Comparison of ENCODE assay signal across 15 cellular contexts in the genomic region with DNA sequence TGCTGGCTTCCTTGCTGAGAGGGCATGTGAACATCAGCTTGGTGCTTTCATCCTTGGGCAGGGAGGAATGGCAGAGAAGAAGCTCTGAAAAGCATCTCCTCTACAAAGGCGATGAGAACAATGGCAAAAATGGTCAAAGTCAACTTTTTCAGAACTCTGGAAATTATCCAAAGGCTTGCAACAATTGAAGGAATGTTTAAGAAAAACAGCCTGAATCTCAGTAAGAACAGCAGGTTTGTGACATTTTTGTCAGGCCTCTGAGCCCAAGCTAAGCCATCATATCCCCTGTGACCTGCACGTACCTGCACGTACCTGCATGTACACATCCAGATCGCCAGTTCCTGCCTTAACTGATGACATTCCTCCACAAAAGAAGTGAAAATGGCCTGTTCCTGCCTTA. TPM values are rescaled to one million over a fixed set of nuclear protein-coding genes. Genes with fewer than 3 reads are reported as not detected.
DNase-seq lines count a peak whose midpoint lies in the region; TF ChIP-seq lines count a peak whose summit lies in the region.
"Had no signal": no experiment of that assay in that cellular context is flagged by ENCODE, and none has a peak within 500 bp of the region (broad histone marks: within the 10 kb centered on the region; RNA-seq: fewer than 3 reads in every experiment).

No MANE protein-coding gene starts in this region.

- H3K27ac ChIP-seq in HEK293 (ENCODE audit: extremely low read depth, low read depth, low read length): no peak overlapping the region
- peak overlapping the region; percentile 20 for H3K27ac ChIP-seq in epithelial cell of prostate
- H3K27ac ChIP-seq in smooth muscle cell (ENCODE audit: low read depth): no peak overlapping the region
- H3K27ac ChIP-seq: A549, BLaER1, HL-60 had no signal

- TF ChIP-seq CTCF in HEK293 (tag by site-specific recombination; IDR thresholded peaks at IDR 0.05) (no peak), foreskin fibroblast (IDR thresholded peaks at IDR 0.05; ENCODE audit: low read depth, low read length) (no peak), smooth muscle cell (IDR thresholded peaks at IDR 0.05; ENCODE audit: borderline replicate concordance, insufficient read depth, poor library complexity, severe bottlenecking) (no peak)

- no peak overlapping the region for H2AFZ ChIP-seq in smooth muscle cell (ENCODE audit: low read depth)

- H3K9me3 ChIP-seq in HEK293 (ENCODE audit: control insufficient read depth, insufficient read depth, low read depth, low read length): no peaks in the 10 kb centered on the region
- no peaks in the 10 kb centered on the region for H3K9me3 ChIP-seq in smooth muscle cell (replicated peaks; ENCODE audit: low read depth)
- H3K9me3 ChIP-seq: A549, BLaER1, Caco-2 had no signal

- H3K79me2 ChIP-seq in smooth muscle cell (ENCODE audit: low read depth): no peaks in the 10 kb centered on the region

- POLR2A ChIA-PET in HEK293 (lab: Yijun Ruan, JAX): no interaction called here

- CTCF ChIA-PET in HEK293 (lab: Yijun Ruan, JAX): interaction anchor here (0.5 to 1.2 kb wide), 3 partner anchors 457 to 482 kb away, joined by 3 to 4 read pairs (median 4); no protein-coding TSS in a partner anchor

- H3K4me3 ChIP-seq in HEK293 (ENCODE audit: low read depth, low read length) (no peak overlapping the region), foreskin fibroblast (ENCODE audit: low read depth in 1 of 2, low read length in 2 of 2) (no peak overlapping the region), smooth muscle cell (no peak overlapping the region)
- H3K4me3 ChIP-seq: A549, BLaER1, K562 had no signal

- DNase-seq in epithelial cell of prostate (ENCODE audit: low read depth, low spot score): no peak
- peak; percentile 12 to 48 for DNase-seq in foreskin fibroblast
- no peak for DNase-seq in activated gamma-delta T cell (lab: John Stamatoyannopoulos, UW)
- no peak for DNase-seq in smooth muscle cell (lab: John Stamatoyannopoulos, UW; ENCODE audit: unreplicated experiment)
- no peak for DNase-seq in NCI-H2196 (lab: John Stamatoyannopoulos, UW; ENCODE audit: unreplicated experiment)
- DNase-seq in DMS79 treated with DMSO at 0.1 percent for 48 hours (lab: John Stamatoyannopoulos, UW): no peak
- DNase-seq: AML-193; Caco-2; CD8-positive, alpha-beta memory T cell; GOT3 had no signal

- WGBS in smooth muscle cell (ENCODE audit: low lambda C conversion rate): 80% methylated on average over 4 of the region's 4 CpGs

- H3K9ac ChIP-seq in smooth muscle cell (ENCODE audit: low read depth): no peak overlapping the region
- H3K9ac ChIP-seq: BLaER1 had no signal

- H3K36me3 ChIP-seq in HEK293 (ENCODE audit: control insufficient read depth in 2 of 2, insufficient read depth in 1 of 2, low read length in 2 of 2) (no peaks in the 10 kb centered on the region), smooth muscle cell (ENCODE audit: low read depth) (no peaks in the 10 kb centered on the region)
- H3K36me3 ChIP-seq: BLaER1 had no signal

- H3K4me1 ChIP-seq in HEK293 (ENCODE audit: control insufficient read depth, insufficient read depth, low read length): no peaks in the 10 kb centered on the region
- H3K4me1 ChIP-seq in smooth muscle cell (ENCODE audit: low read depth): no peaks in the 10 kb centered on the region
- H3K4me1 ChIP-seq: A549, Caco-2 had no signal

- H3K27me3 ChIP-seq in smooth muscle cell (ENCODE audit: low read depth): no peaks in the 10 kb centered on the region
- H3K27me3 ChIP-seq: BLaER1 had no signal

- no peaks in the 10 kb centered on the region for H4K20me1 ChIP-seq in smooth muscle cell (ENCODE audit: low read depth)
- H4K20me1 ChIP-seq: BLaER1 had no signal

- no peak overlapping the region for H3K4me2 ChIP-seq in smooth muscle cell
- H3K4me2 ChIP-seq: A549, BLaER1 had no signal

- H3F3A ChIP-seq in smooth muscle cell (ENCODE audit: low read depth): peaks cover 4% of the 10 kb centered on the region

TF ChIP-seq in HEK293, 187 proteins besides CTCF, POLR2A, EP300 and RAD21:
- no peak for TF ChIP-seq ZBTB1 (tag by site-specific recombination; IDR thresholded peaks at IDR 0.05)
- TF ChIP-seq ZNF707 (tag by site-specific recombination; IDR thresholded peaks at IDR 0.05): no peak
- no peak for TF ChIP-seq ZNF529 (tag by site-specific recombination; IDR thresholded peaks at IDR 0.05; ENCODE audit: insufficient replicate concordance)
- no peak for TF ChIP-seq RBAK (tag by site-specific recombination; IDR thresholded peaks at IDR 0.05)
- TF ChIP-seq ZNF341 (tag by site-specific recombination; IDR thresholded peaks at IDR 0.05; ENCODE audit: low read depth): no peak
- TF ChIP-seq ZNF677 (tag by site-specific recombination; IDR thresholded peaks at IDR 0.05): peak; percentile 90

RNA-seq across cellular contexts. Expression of gene ONECUT1, which starts 51.8 kb away (rescaled TPM):
- total RNA-seq in smooth muscle cell: 0.99 and 2.5 TPM in 2 replicates
- 0.61 TPM in 1 of 2 replicates, not detected in the other for polyA plus RNA-seq in smooth muscle cell
- total RNA-seq: CD8-positive, alpha-beta memory T cell; K562 had no signal
- polyA plus RNA-seq: CD8-positive, alpha-beta memory T cell; K562 had no signal

RNA-seq across cellular contexts. Expression of gene ATOSA, which starts 59.1 kb away (rescaled TPM):
- 45.0 and 45.1 TPM in 2 replicates for total RNA-seq in smooth muscle cell
- 10.3 and 12.3 TPM in 2 replicates for polyA plus RNA-seq in smooth muscle cell

Comparison
In these comparisons a context has a peak if more than half of its experiments do, and no peak if none do; other contexts are left out.
1. DNase-seq: peak in foreskin fibroblast (2 of 2); none in epithelial cell of prostate (single experiment), activated gamma-delta T cell (single experiment), smooth muscle cell (single experiment), NCI-H2196 (single experiment) and DMS79 treated with DMSO at 0.1 percent for 48 hours (single experiment).